Comparison of ENCODE assay signal across 8 cellular contexts in genomic region chr20:25148181-25148981, GRCh38. TPM values are rescaled to one million over a fixed set of nuclear protein-coding genes. Genes with fewer than 3 reads are reported as not detected.
DNase-seq lines count a peak whose midpoint lies in the region; ATAC-seq and TF ChIP-seq lines count a peak whose summit lies in the region.

No MANE protein-coding gene starts in this region.

- H3K4me2 ChIP-seq in fibroblast of lung (ENCODE audit: extremely low read depth, insufficient read depth, low read length): peak overlapping the region; percentile 40

- H3K27ac ChIP-seq in fibroblast of lung (ENCODE audit: insufficient read depth, low read length): no peak overlapping the region

- peak; percentile 87 for ATAC-seq in omental fat pad (ENCODE audit: low FRiP score)

- no peaks in the 10 kb centered on the region for H3K79me2 ChIP-seq in fibroblast of lung (ENCODE audit: control insufficient read depth, insufficient read depth, low read length)

- H3K9me3 Mint-ChIP-seq in IgD-negative memory B cell: peaks cover 0 to 2% (median 0%) of the 10 kb centered on the region in 3 donors
- no peaks in the 10 kb centered on the region for H3K9me3 Mint-ChIP-seq in activated T-cell treated with anti-CD3 and anti-CD28 coated beads, Interleukin-2, amount 50 U/mL, for 24 hours

- H3K4me3 Mint-ChIP-seq in IgD-negative memory B cell: peak overlapping the region; percentile 13 to 77 (median 64)
- H3K4me3 Mint-ChIP-seq in activated T-cell treated with anti-CD3 and anti-CD28 coated beads, Interleukin-2, amount 50 U/mL, for 24 hours: peak overlapping the region; percentile 56

- peaks cover 23% of the 10 kb centered on the region for H3K27me3 Mint-ChIP-seq in IgD-negative memory B cell
- H3K27me3 Mint-ChIP-seq in activated T-cell treated with anti-CD3 and anti-CD28 coated beads, Interleukin-2, amount 50 U/mL, for 24 hours: peaks cover 13% of the 10 kb centered on the region

- H3K27ac Mint-ChIP-seq in IgD-negative memory B cell: no peak overlapping the region
- H3K27ac Mint-ChIP-seq in activated T-cell treated with anti-CD3 and anti-CD28 coated beads, Interleukin-2, amount 50 U/mL, for 24 hours: peak overlapping the region; percentile 86

- peak overlapping the region in 2 of 4 experiments; percentile 35 to 36 for H3K4me3 ChIP-seq in fibroblast of lung (replicated peaks in 1 of 4; ENCODE audit: control extremely low read depth in 1 of 4, insufficient read depth in 1 of 4, low read depth in 3 of 4, low read length in 4 of 4)

- no peaks in the 10 kb centered on the region for H3K36me3 Mint-ChIP-seq in IgD-negative memory B cell
- H3K36me3 Mint-ChIP-seq in activated T-cell treated with anti-CD3 and anti-CD28 coated beads, Interleukin-2, amount 50 U/mL, for 24 hours (ENCODE audit: low read depth): no peaks in the 10 kb centered on the region

- H3K4me1 Mint-ChIP-seq in IgD-negative memory B cell: peaks cover 0 to 4% (median 0%) of the 10 kb centered on the region in 3 donors
- peaks cover 7% of the 10 kb centered on the region for H3K4me1 Mint-ChIP-seq in activated T-cell treated with anti-CD3 and anti-CD28 coated beads, Interleukin-2, amount 50 U/mL, for 24 hours (ENCODE audit: low read depth)

- H4K20me1 ChIP-seq in fibroblast of lung (ENCODE audit: control insufficient read depth, extremely low read depth, insufficient read depth, low read length): no peaks in the 10 kb centered on the region

- TF ChIP-seq CTCF in fibroblast of lung (conservative IDR thresholded peaks at IDR 0.05 in 1 of 2, IDR thresholded peaks at IDR 0.05 in 1 of 2; ENCODE audit: low read depth in 1 of 2, low read length in 2 of 2) (no peak), omental fat pad (IDR thresholded peaks at IDR 0.05) (no peak)

- no peaks in the 10 kb centered on the region for H3K36me3 ChIP-seq in fibroblast of lung (ENCODE audit: control insufficient read depth, insufficient read depth, low read length)

- peak overlapping the region; percentile 88 for H2AFZ ChIP-seq in fibroblast of lung (ENCODE audit: low read length)

- peaks cover 28% of the 10 kb centered on the region for H3K27me3 ChIP-seq in fibroblast of lung (ENCODE audit: control insufficient read depth, insufficient read depth, low read length)

- no peak overlapping the region for H3K9ac ChIP-seq in fibroblast of lung (ENCODE audit: insufficient read depth, low read length)

- peak; percentile 78 for DNase-seq in activated T-cell treated with anti-CD3 and anti-CD28 coated beads, Interleukin-2, amount 50 U/mL, for 24 hours
- peak; percentile 50 for DNase-seq in fibroblast of lung (ENCODE audit: low read depth in 2 of 2)
- peak; percentile 33 for DNase-seq in omental fat pad (ENCODE audit: low spot score)
- peak; percentile 48 for DNase-seq in superior temporal gyrus (ENCODE audit: extremely low spot score)
- no peak for DNase-seq in SKM-1 (lab: John Stamatoyannopoulos, UW; ENCODE audit: unreplicated experiment)
- DNase-seq in SIG-M5 (lab: John Stamatoyannopoulos, UW): no peak
- no peak for DNase-seq in UCSD-AML1 (lab: John Stamatoyannopoulos, UW; ENCODE audit: unreplicated experiment)

- H3K9me3 ChIP-seq in fibroblast of lung (ENCODE audit: control insufficient read depth, insufficient read depth, low read depth, low read length): no peaks in the 10 kb centered on the region

- H3K4me1 ChIP-seq in fibroblast of lung (ENCODE audit: control insufficient read depth, extremely low read depth, insufficient read depth, low read length): no peaks in the 10 kb centered on the region

RNA-seq across cellular contexts. Expression of gene ENTPD6, which starts 47.1 kb away (rescaled TPM):
- polyA plus RNA-seq in IgD-negative memory B cell (26.9 TPM), fibroblast of lung (45.7 and 59.9 TPM in 2 replicates)
- total RNA-seq in fibroblast of lung (49.6 and 56.5 TPM in 2 replicates), omental fat pad (10 to 100 TPM; 44.6 to 71.0 (median 60.0) TPM)
- 42.7 and 61.6 TPM in 2 replicates for polyA plus RNA-seq in fibroblast of lung (2012)
- 84.2 and 94.2 TPM in 2 replicates for polyA minus RNA-seq in fibroblast of lung (ENCODE audit: low replicate concordance)

Comparison
In these comparisons a context has a peak if more than half of its experiments do, and no peak if none do; other contexts are left out.
1. DNase-seq: peak in activated T-cell treated with anti-CD3 and anti-CD28 coated beads, Interleukin-2, amount 50 U/mL, for 24 hours (single experiment), fibroblast of lung (2 of 2), omental fat pad (single experiment) and superior temporal gyrus (single experiment); none in SKM-1 (single experiment), SIG-M5 (single experiment) and UCSD-AML1 (single experiment).